1 cellular context compared by ENCODE assay signal in genomic region chr1:214078950-214079349, GRCh38.
TF ChIP-seq lines count a peak whose summit lies in the region.

No MANE protein-coding gene starts in this region.

TF ChIP-seq in H1, 55 proteins besides CTCF, POLR2A, EP300 and RAD21 (continued from another document):
- no peak for TF ChIP-seq HDAC6 (IDR thresholded peaks at IDR 0.05; ENCODE audit: low read depth, low read length)
